Comparison of ENCODE assay signal across 1 cellular context in the genomic region with DNA sequence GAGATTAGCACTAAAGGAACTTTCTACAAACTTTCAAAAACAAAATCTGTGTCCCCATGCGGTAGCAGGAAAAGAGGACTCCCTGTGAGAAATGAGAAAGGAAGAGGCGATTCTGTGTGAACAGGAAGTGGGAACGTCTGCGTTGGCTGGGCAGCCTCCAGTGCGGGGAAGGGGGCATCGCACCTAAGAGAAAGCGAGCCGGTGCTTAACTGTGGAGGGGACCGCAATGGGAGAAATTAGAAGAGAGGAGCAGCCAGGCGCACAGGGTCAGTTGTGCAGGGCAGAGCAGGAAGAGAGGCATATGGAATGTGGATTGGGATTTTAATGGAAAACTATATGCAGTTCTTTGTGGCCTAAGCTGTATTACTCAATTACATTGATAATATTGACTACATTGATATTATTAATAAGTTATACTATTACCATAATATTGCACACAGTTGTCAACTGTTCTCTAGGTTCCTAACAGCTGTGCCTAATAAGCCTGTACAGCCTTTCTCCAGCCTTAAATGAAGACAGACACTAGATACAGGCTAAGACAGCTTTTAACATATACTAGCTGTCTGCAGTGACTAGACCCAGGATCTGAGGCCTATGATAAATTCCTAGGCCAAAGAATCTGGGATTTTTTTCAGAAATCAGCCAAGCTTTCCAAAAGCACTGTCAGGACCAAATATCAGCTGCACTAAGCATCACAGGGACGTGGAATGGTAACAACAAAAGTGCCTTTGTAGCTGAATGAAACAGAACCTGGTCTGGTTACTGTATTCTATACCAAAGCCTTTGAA.
TF ChIP-seq lines count a peak whose summit lies in the region.

No MANE protein-coding gene starts in this region.

TF ChIP-seq in K562, 482 proteins besides CTCF, POLR2A, EP300 and RAD21 (continued from another document):
- TF ChIP-seq, protein P1, sequence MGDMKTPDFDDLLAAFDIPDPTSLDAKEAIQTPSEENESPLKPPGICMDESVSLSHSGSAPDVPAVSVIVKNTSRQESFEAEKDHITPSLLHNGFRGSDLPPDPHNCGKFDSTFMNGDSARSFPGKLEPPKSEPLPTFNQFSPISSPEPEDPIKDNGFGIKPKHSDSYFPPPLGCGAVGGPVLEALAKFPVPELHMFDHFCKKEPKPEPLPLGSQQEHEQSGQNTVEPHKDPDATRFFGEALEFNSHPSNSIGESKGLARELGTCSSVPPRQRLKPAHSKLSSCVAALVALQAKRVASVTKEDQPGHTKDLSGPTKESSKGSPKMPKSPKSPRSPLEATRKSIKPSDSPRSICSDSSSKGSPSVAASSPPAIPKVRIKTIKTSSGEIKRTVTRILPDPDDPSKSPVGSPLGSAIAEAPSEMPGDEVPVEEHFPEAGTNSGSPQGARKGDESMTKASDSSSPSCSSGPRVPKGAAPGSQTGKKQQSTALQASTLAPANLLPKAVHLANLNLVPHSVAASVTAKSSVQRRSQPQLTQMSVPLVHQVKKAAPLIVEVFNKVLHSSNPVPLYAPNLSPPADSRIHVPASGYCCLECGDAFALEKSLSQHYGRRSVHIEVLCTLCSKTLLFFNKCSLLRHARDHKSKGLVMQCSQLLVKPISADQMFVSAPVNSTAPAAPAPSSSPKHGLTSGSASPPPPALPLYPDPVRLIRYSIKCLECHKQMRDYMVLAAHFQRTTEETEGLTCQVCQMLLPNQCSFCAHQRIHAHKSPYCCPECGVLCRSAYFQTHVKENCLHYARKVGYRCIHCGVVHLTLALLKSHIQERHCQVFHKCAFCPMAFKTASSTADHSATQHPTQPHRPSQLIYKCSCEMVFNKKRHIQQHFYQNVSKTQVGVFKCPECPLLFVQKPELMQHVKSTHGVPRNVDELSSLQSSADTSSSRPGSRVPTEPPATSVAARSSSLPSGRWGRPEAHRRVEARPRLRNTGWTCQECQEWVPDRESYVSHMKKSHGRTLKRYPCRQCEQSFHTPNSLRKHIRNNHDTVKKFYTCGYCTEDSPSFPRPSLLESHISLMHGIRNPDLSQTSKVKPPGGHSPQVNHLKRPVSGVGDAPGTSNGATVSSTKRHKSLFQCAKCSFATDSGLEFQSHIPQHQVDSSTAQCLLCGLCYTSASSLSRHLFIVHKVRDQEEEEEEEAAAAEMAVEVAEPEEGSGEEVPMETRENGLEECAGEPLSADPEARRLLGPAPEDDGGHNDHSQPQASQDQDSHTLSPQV (IDR thresholded peaks at IDR 0.05) = no peak
- TF ChIP-seq MECOM (CRISPR knock-in tag; IDR thresholded peaks at IDR 0.05) (0 out of 2 replicates have a peak, but pooled peaks have one; percentile 20), CBX2 (IDR thresholded peaks at IDR 0.05; ENCODE audit: insufficient read depth, low read length, poor library complexity, severe bottlenecking) (no peak), ZNF583 (CRISPR knock-in tag; IDR thresholded peaks at IDR 0.05) (no peak), CC2D1A (IDR thresholded peaks at IDR 0.05) (no peak), RAD51 (IDR thresholded peaks at IDR 0.05; ENCODE audit: borderline replicate concordance, low read depth) (no peak), GABPA (tag; conservative IDR thresholded peaks at IDR 0.05; ENCODE audit: low read depth) (peak; percentile 28; the same call in 1 of the 2 replicates), SPI1 (IDR thresholded peaks at IDR 0.05; ENCODE audit: borderline replicate concordance, low read depth, low read length) (peak; percentile 41; the same call in 1 of the 2 replicates), POLR3G (IDR thresholded peaks at IDR 0.05; ENCODE audit: extremely low read depth, insufficient read length, insufficient replicate concordance) (no peak), ETV5 (CRISPR knock-in tag; IDR thresholded peaks at IDR 0.05; ENCODE audit: low read depth) (no peak), ELF2 (CRISPR knock-in tag; IDR thresholded peaks at IDR 0.05) (no peak), FOSL1 (tag; conservative IDR thresholded peaks at IDR 0.05) (no peak)
- TF ChIP-seq, protein P2, sequence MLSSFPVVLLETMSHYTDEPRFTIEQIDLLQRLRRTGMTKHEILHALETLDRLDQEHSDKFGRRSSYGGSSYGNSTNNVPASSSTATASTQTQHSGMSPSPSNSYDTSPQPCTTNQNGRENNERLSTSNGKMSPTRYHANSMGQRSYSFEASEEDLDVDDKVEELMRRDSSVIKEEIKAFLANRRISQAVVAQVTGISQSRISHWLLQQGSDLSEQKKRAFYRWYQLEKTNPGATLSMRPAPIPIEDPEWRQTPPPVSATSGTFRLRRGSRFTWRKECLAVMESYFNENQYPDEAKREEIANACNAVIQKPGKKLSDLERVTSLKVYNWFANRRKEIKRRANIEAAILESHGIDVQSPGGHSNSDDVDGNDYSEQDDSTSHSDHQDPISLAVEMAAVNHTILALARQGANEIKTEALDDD (IDR thresholded peaks at IDR 0.05) = peak; percentile 52
- TF ChIP-seq, protein P3, sequence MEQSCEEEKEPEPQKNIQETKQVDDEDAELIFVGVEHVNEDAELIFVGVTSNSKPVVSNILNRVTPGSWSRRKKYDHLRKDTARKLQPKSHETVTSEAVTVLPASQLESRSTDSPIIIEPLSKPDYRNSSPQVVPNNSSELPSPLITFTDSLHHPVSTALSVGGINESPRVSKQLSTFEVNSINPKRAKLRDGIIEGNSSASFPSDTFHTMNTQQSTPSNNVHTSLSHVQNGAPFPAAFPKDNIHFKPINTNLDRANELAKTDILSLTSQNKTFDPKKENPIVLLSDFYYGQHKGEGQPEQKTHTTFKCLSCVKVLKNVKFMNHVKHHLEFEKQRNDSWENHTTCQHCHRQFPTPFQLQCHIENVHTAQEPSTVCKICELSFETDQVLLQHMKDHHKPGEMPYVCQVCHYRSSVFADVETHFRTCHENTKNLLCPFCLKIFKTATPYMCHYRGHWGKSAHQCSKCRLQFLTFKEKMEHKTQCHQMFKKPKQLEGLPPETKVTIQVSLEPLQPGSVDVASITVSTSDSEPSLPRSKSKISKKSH (CRISPR knock-in tag; IDR thresholded peaks at IDR 0.05) = no peak
TF ChIP-seq in K562: peak in this region for 5.
